Comparison of ENCODE assay signal across 2 cellular contexts in the genomic region with DNA sequence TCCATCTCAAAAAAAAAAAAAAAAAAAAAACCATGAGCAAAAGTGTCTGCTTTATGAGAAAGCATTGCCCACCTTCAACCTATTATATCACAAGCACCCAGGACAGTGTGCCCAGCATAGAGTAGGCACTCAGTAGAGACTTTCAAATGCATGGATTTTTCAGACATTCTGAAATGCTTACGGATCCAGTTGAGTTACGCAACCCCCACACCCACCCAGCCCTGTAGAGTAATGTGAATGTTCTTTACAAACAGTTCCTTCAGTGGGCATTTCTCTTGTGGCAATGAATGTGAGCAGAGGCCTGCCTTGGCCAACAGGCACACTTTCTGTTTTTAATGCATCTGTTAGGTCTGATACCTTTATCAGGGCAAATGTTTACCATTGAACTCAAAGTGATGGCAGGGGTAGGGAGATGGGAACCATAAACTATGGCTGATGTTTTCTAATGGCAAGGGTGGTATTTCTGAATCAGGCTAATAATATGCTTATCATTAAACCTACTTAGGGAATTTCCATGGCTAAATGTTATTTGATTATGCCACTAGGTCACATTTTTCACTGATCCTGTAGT.
TF ChIP-seq lines count a peak whose summit lies in the region.

No MANE protein-coding gene starts in this region.

TF ChIP-seq in A549, 52 proteins besides CTCF, POLR2A, EP300 and RAD21 (continued from another document):
- TF ChIP-seq, protein P1, sequence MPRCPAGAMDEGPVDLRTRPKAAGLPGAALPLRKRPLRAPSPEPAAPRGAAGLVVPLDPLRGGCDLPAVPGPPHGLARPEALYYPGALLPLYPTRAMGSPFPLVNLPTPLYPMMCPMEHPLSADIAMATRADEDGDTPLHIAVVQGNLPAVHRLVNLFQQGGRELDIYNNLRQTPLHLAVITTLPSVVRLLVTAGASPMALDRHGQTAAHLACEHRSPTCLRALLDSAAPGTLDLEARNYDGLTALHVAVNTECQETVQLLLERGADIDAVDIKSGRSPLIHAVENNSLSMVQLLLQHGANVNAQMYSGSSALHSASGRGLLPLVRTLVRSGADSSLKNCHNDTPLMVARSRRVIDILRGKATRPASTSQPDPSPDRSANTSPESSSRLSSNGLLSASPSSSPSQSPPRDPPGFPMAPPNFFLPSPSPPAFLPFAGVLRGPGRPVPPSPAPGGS (IDR thresholded peaks at IDR 0.05): no peak
- TF ChIP-seq CEBPB (IDR thresholded peaks at IDR 0.05) (peak; percentile 16 to 62; a peak in 2 of 4 replicates), NPAS2 (CRISPR knock-in tag; IDR thresholded peaks at IDR 0.05; ENCODE audit: borderline replicate concordance) (no peak), TP53 (CRISPR knock-in tag; IDR thresholded peaks at IDR 0.05) (no peak), HOXA7 (CRISPR knock-in tag; IDR thresholded peaks at IDR 0.05) (no peak)
TF ChIP-seq in A549: peak in this region for 1.

TF ChIP-seq in IMR-90, 13 proteins besides CTCF, POLR2A, EP300 and RAD21 (continued from another document):
- no peak for TF ChIP-seq FOS (IDR thresholded peaks at IDR 0.05; ENCODE audit: low read depth, low read length)
